ENCODE assay signal across 29 cellular contexts in the genomic region with DNA sequence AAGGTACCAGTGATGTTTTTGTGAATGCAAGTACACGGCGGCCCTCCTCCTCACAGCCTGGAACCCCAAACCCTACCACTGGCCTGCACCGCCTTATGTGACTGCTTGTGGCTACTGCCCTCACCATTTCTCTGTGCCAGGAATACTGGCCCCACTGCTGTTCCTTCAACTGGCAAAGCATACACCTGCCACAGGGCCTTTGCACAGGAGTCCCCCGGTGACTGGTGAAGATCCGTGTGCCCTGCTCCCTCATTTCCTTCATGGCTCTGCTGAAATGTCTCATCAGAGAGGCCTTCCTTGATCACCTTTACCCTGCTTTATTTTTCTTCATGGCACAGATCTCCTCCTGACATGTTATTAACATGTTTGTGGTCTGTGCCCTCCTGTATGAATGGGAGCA.
"Had no signal": no experiment of that assay in that cellular context is flagged by ENCODE, and none has a peak within 500 bp of the region (broad histone marks: within the 10 kb centered on the region; RNA-seq: fewer than 3 reads in every experiment).

No MANE protein-coding gene starts in this region.

- H3K27ac ChIP-seq: colonic mucosa, dorsolateral prefrontal cortex, epithelial cell of prostate, esophagus muscularis mucosa, esophagus squamous epithelium, foreskin keratinocyte, gastrocnemius medialis, gastroesophageal sphincter, heart left ventricle, heart right ventricle, hepatocyte had no signal

- H2AFZ ChIP-seq: hepatocyte had no signal

- DNase-seq: colonic mucosa; cortex of kidney; dermis blood vessel endothelial cell; dorsolateral prefrontal cortex; effector CD4-positive, alpha-beta T cell; effector CD8-positive, alpha-beta T cell; effector memory CD4-positive, alpha-beta T cell; effector memory CD8-positive, alpha-beta T cell; endodermal cell; erythroblast; esophagus squamous epithelium; foreskin fibroblast; foreskin keratinocyte; foreskin melanocyte; gastrocnemius medialis; glutamatergic neuron; head of caudate nucleus; heart left ventricle; heart right ventricle had no signal

- H3K4me3 Mint-ChIP-seq: dendritic cell treated with granulocyte-macrophage colony-stimulating factor and Interleukin-4, amounts not matched to agents 40 ng/mL and 50 ng/mL, for 4 days; effector memory CD8-positive, alpha-beta T cell; endodermal cell had no signal

- H3K36me3 ChIP-seq: colonic mucosa, esophagus muscularis mucosa, esophagus squamous epithelium, gastrocnemius medialis, gastroesophageal sphincter, heart left ventricle, heart right ventricle had no signal

- H3K4me1 ChIP-seq: colonic mucosa, esophagus muscularis mucosa, esophagus squamous epithelium, foreskin keratinocyte, gastrocnemius medialis, gastroesophageal sphincter had no signal

- H3K27ac Mint-ChIP-seq: dendritic cell treated with granulocyte-macrophage colony-stimulating factor and Interleukin-4, amounts not matched to agents 40 ng/mL and 50 ng/mL, for 4 days; effector memory CD8-positive, alpha-beta T cell; endodermal cell had no signal

- H3K9me3 ChIP-seq: colonic mucosa, esophagus muscularis mucosa, esophagus squamous epithelium, gastrocnemius medialis, gastroesophageal sphincter, heart left ventricle, heart right ventricle had no signal

- H3K27me3 Mint-ChIP-seq: effector memory CD8-positive, alpha-beta T cell had no signal

- FAIRE-seq: endometrium, endothelial cell of umbilical vein, frontal cortex had no signal

- H3K4me3 ChIP-seq: colonic mucosa, coronary artery, dorsolateral prefrontal cortex, esophagus muscularis mucosa, esophagus squamous epithelium, gastrocnemius medialis, gastroesophageal sphincter, heart left ventricle, heart right ventricle, hepatocyte had no signal

- H3K27me3 ChIP-seq: colonic mucosa, dorsolateral prefrontal cortex, esophagus muscularis mucosa, esophagus squamous epithelium, foreskin keratinocyte, gastrocnemius medialis, gastroesophageal sphincter, heart left ventricle, heart right ventricle, hepatocyte had no signal

- ATAC-seq: effector memory CD8-positive, alpha-beta T cell; esophagus mucosa; foreskin keratinocyte; gastrocnemius medialis; gastroesophageal sphincter; heart left ventricle; heart right ventricle had no signal

- H3K9me3 Mint-ChIP-seq: dendritic cell treated with granulocyte-macrophage colony-stimulating factor and Interleukin-4, amounts not matched to agents 40 ng/mL and 50 ng/mL, for 4 days; effector memory CD8-positive, alpha-beta T cell; endodermal cell had no signal

- H3K79me2 ChIP-seq: hepatocyte had no signal

- H3K4me2 ChIP-seq: hepatocyte had no signal
